ENCODE assay signal across 11 cellular contexts in the genomic region with DNA sequence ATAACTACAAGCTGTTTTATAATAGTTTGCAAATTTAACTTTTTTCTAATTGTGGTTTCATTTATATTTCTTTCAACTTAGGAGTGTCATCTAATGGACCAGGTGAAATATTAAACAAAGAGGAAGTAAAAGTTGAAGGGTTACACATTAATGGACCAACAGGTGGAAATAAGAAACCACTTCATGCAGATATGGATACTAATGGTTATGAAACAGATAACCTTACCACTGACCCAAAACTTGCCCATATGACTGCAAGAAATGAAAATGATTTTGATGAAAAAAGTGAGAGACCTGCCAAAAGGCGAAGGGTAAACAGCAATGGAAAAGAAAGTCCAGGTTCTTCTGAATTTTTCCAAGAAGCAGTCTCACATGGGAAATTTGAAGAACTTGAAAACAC. TPM values are rescaled to one million over a fixed set of nuclear protein-coding genes. Genes with fewer than 3 reads are reported as not detected.
A peak's percentile ranks its signal among the peaks of the same experiment; 100 is the strongest.
DNase-seq lines count a peak whose midpoint lies in the region; ATAC-seq and TF ChIP-seq lines count a peak whose summit lies in the region.
"Had no signal": no experiment of that assay in that cellular context is flagged by ENCODE, and none has a peak within 500 bp of the region (broad histone marks: within the 10 kb centered on the region; RNA-seq: fewer than 3 reads in every experiment).

No MANE protein-coding gene starts in this region.

- no peak for TF ChIP-seq CTCF in OCI-LY3 (IDR thresholded peaks at IDR 0.05; ENCODE audit: low read depth, low read length)
- no peak for TF ChIP-seq CTCF in osteoblast (IDR thresholded peaks at IDR 0.05; ENCODE audit: extremely low read depth, low read depth, low read length)
- TF ChIP-seq CTCF in Peyer's patch (IDR thresholded peaks at IDR 0.05) = no peak

- peaks cover 10% of the 10 kb centered on the region for H3K36me3 Mint-ChIP-seq in activated naive CD4-positive, alpha-beta T cell treated with anti-CD3 and anti-CD28 coated beads, Interleukin-2, amount 50 U/mL, for 24 hours

- peaks cover 48% of the 10 kb centered on the region for H3K4me1 ChIP-seq in OCI-LY3 (ENCODE audit: low read length)
- H3K4me1 ChIP-seq in osteoblast (ENCODE audit: insufficient read depth, low read length) = peaks cover 10% of the 10 kb centered on the region
- peaks cover 0 to 9% (median 0%) of the 10 kb centered on the region in 4 donors for H3K4me1 ChIP-seq in Peyer's patch
- no peaks in the 10 kb centered on the region for H3K4me1 ChIP-seq in SJCRH30

- H3K4me3 Mint-ChIP-seq in activated naive CD4-positive, alpha-beta T cell treated with anti-CD3 and anti-CD28 coated beads, Interleukin-2, amount 50 U/mL, for 24 hours = peak overlapping the region; percentile 30

- H3K36me3 ChIP-seq in OCI-LY3 (replicated peaks; ENCODE audit: low read depth, low read length) (peaks cover 44% of the 10 kb centered on the region), osteoblast (ENCODE audit: insufficient read depth, low read length) (peaks cover 64% of the 10 kb centered on the region), Peyer's patch (peaks cover 0 to 49% (median 0%) of the 10 kb centered on the region in 3 donors), SJCRH30 (peaks cover 69% of the 10 kb centered on the region)

- H3K27ac ChIP-seq in OCI-LY3 (ENCODE audit: low read length) (peak overlapping the region; percentile 62), osteoblast (ENCODE audit: low read depth, low read length) (no peak overlapping the region), Peyer's patch (no peak overlapping the region), SJCRH30 (no peak overlapping the region)
- H3K27ac ChIP-seq: right atrium auricular region had no signal

- TF ChIP-seq POLR2A in Peyer's patch (IDR thresholded peaks at IDR 0.05) = no peak

- H3K4me2 ChIP-seq in OCI-LY3 (ENCODE audit: low read length) (peak overlapping the region; percentile 66), osteoblast (ENCODE audit: insufficient read depth, low read length) (no peak overlapping the region)

- peak overlapping the region; percentile 36 for H3K4me3 ChIP-seq in OCI-LY3 (ENCODE audit: low read length)
- H3K4me3 ChIP-seq in osteoblast (ENCODE audit: insufficient read depth, low read length) = no peak overlapping the region
- H3K4me3 ChIP-seq in Peyer's patch = no peak overlapping the region
- no peak overlapping the region for H3K4me3 ChIP-seq in SJCRH30
- H3K4me3 ChIP-seq: right atrium auricular region had no signal

- H3K4me1 Mint-ChIP-seq in activated naive CD4-positive, alpha-beta T cell treated with anti-CD3 and anti-CD28 coated beads, Interleukin-2, amount 50 U/mL, for 24 hours = peaks cover 36% of the 10 kb centered on the region

- H3K79me2 ChIP-seq in OCI-LY3 (ENCODE audit: low read length) (no peaks in the 10 kb centered on the region), osteoblast (ENCODE audit: insufficient read depth, low read length) (peaks cover 9% of the 10 kb centered on the region)

- H4K20me1 ChIP-seq in OCI-LY3 (ENCODE audit: insufficient read depth, low read length) = peaks cover 22% of the 10 kb centered on the region; the same call in 1 of the 2 replicates
- no peaks in the 10 kb centered on the region for H4K20me1 ChIP-seq in osteoblast (ENCODE audit: insufficient read depth, low read length)

- peak; percentile 92 for ATAC-seq in HG02798 (IDR thresholded peaks at IDR 0.05; ENCODE audit: poor library complexity, unreplicated experiment)

- no peaks in the 10 kb centered on the region for H3K9me3 Mint-ChIP-seq in activated naive CD4-positive, alpha-beta T cell treated with anti-CD3 and anti-CD28 coated beads, Interleukin-2, amount 50 U/mL, for 24 hours

- H2AFZ ChIP-seq in OCI-LY3 (ENCODE audit: low read depth, low read length) (no peak overlapping the region), osteoblast (ENCODE audit: low read length) (no peak overlapping the region)

- H3K9me3 ChIP-seq in OCI-LY3 (ENCODE audit: insufficient read depth, low read length) (no peaks in the 10 kb centered on the region), osteoblast (ENCODE audit: low read depth, low read length) (no peaks in the 10 kb centered on the region), Peyer's patch (no peaks in the 10 kb centered on the region), SJCRH30 (replicated peaks) (no peaks in the 10 kb centered on the region)
- H3K9me3 ChIP-seq: right atrium auricular region had no signal

- H3K27me3 Mint-ChIP-seq in activated naive CD4-positive, alpha-beta T cell treated with anti-CD3 and anti-CD28 coated beads, Interleukin-2, amount 50 U/mL, for 24 hours = no peaks in the 10 kb centered on the region

- H3K27me3 ChIP-seq in OCI-LY3 (ENCODE audit: low read depth, low read length) = no peaks in the 10 kb centered on the region
- H3K27me3 ChIP-seq in osteoblast (ENCODE audit: insufficient read depth, low read length) = no peaks in the 10 kb centered on the region
- H3K27me3 ChIP-seq in Peyer's patch = no peaks in the 10 kb centered on the region
- no peaks in the 10 kb centered on the region for H3K27me3 ChIP-seq in SJCRH30
- H3K27me3 ChIP-seq: right atrium auricular region had no signal

- peak overlapping the region; percentile 88 for H3K27ac Mint-ChIP-seq in activated naive CD4-positive, alpha-beta T cell treated with anti-CD3 and anti-CD28 coated beads, Interleukin-2, amount 50 U/mL, for 24 hours

- no peak overlapping the region for H3K9ac ChIP-seq in OCI-LY3 (ENCODE audit: low read length)

- DNase-seq in activated naive CD4-positive, alpha-beta T cell treated with anti-CD3 and anti-CD28 coated beads, Interleukin-2, amount 50 U/mL, for 16 hours = no peak
- DNase-seq in osteoblast (ENCODE audit: insufficient read length, low spot score, missing footprints) (no peak), Peyer's patch (no peak), SJCRH30 (no peak)
- no peak for DNase-seq in stimulated activated CD4-positive, alpha-beta T cell treated with anti-CD3 and anti-CD28 coated beads, Interleukin-15, amount 100 ng/mL, for 24 hours
- DNase-seq: hypothalamus, NCI-H1694 had no signal

RNA-seq across cellular contexts. Expression of gene MIER1, which starts 59.7 kb away (rescaled TPM):
- 53.2 and 58.0 TPM in 2 replicates for total RNA-seq in osteoblast
- 10 to 100 TPM; 25.3 to 56.1 (median 39.5) TPM for total RNA-seq in Peyer's patch
- 32.9 and 39.3 TPM in 2 replicates for total RNA-seq in SJCRH30 (2014; rRNA removed; shearing (Covaris generic))

RNA-seq across cellular contexts. Expression of gene DNAI4, which starts 59.8 kb away (rescaled TPM):
- 12.7 and 15.0 TPM in 2 replicates for total RNA-seq in osteoblast
- total RNA-seq in Peyer's patch = 10 to 100 TPM in 1 of 4 donors, 1 to 10 TPM in 3; 1.8 to 12.4 (median 3.3) TPM
- 0.32 and 0.68 TPM in 2 replicates for total RNA-seq in SJCRH30 (2014; rRNA removed; shearing (Covaris generic))
